ENCODE assay signal across 16 cellular contexts in genomic region chr7:19079066-19079465, GRCh38. TPM values are rescaled to one million over a fixed set of nuclear protein-coding genes. Genes with fewer than 3 reads are reported as not detected.
DNase-seq lines count a peak whose midpoint lies in the region; ATAC-seq and TF ChIP-seq lines count a peak whose summit lies in the region.
"Had no signal": no experiment of that assay in that cellular context is flagged by ENCODE, and none has a peak within 500 bp of the region (broad histone marks: within the 10 kb centered on the region; RNA-seq: fewer than 3 reads in every experiment).

No MANE protein-coding gene starts in this region.

- POLR2A ChIA-PET in RWPE1 (lab: Yijun Ruan, JAX; ENCODE audit: low non-redundant PET) = no interaction called here

- TF ChIP-seq CTCF in RWPE1 (conservative IDR thresholded peaks at IDR 0.05; ENCODE audit: low read depth) (no peak), epithelial cell of esophagus (IDR thresholded peaks at IDR 0.05; ENCODE audit: insufficient read depth, low read depth, low read length, missing control alignments) (no peak)

- no peak overlapping the region for H3K4me3 ChIP-seq in epithelial cell of esophagus (ENCODE audit: low read length)
- H3K4me3 ChIP-seq: body of pancreas had no signal

- CTCF ChIA-PET in RWPE1 (lab: Yijun Ruan, JAX) = interaction anchor here (0.6 to 0.7 kb wide), 2 partner anchors 417 to 1778 kb away, joined by 3 read pairs; no protein-coding TSS in a partner anchor

- no peak overlapping the region for H3K27ac ChIP-seq in RWPE1
- H3K27ac ChIP-seq: body of pancreas had no signal

- DNase-seq in H4 (ENCODE audit: low spot score) = peak; percentile 83
- DNase-seq in RWPE1 (ENCODE audit: low spot score) = peak; percentile 36
- DNase-seq in epithelial cell of esophagus (ENCODE audit: low read depth) = peak; percentile 63
- DNase-seq in renal cortical epithelial cell (ENCODE audit: low read depth) = peak; percentile 7
- DNase-seq in OCI-M2 (lab: John Stamatoyannopoulos, UW; ENCODE audit: unreplicated experiment) = no peak
- no peak for DNase-seq in anterior cingulate cortex (lab: John Stamatoyannopoulos, UW)
- DNase-seq in GF-D8 (lab: John Stamatoyannopoulos, UW) = no peak
- DNase-seq: activated B cell treated with CpG ODN at 0.5 μM for 24 hours; activated T-cell treated with anti-CD3 and anti-CD28 coated beads, Interleukin-2, amount 50 U/mL, for 1 hour; body of pancreas; midbrain; NCI-H510A treated with DMSO at 0.1 percent for 48 hours; SHP77 treated with DMSO at 0.1 percent for 48 hours; stimulated activated CD4-positive, alpha-beta T cell treated with anti-CD3 and anti-CD28 coated beads, Interleukin-4, amount 100 ng/mL, for 4 hours; stimulated activated naive CD8-positive, alpha-beta T cell treated with anti-CD3 and anti-CD28 coated beads, Interleukin-15, amount 100 ng/mL, for 72 hours had no signal

- ATAC-seq in GM19467 (IDR thresholded peaks at IDR 0.05; ENCODE audit: unreplicated experiment) = no peak
- ATAC-seq: body of pancreas; stimulated activated naive CD8-positive, alpha-beta T cell treated with anti-CD3 and anti-CD28 coated beads, Interleukin-15, amount 100 ng/mL, for 72 hours had no signal

RNA-seq across cellular contexts. Expression of gene TWIST1, which starts 38.4 kb away (rescaled TPM):
- 29.1 and 40.1 TPM in 2 replicates for total RNA-seq in H4 (2014; rRNA removed; shearing (Covaris generic))
- total RNA-seq in renal cortical epithelial cell = not detected in 2 replicates
- total RNA-seq: activated B cell treated with CpG ODN at 0.5 μM for 24 hours had no signal

Comparison
In these comparisons a context has a peak if more than half of its experiments do, and no peak if none do; other contexts are left out.
1. DNase-seq: peak in H4 (single experiment), RWPE1 (single experiment), epithelial cell of esophagus (single experiment) and renal cortical epithelial cell (single experiment); none in OCI-M2 (single experiment), anterior cingulate cortex (0 of 58) and GF-D8 (single experiment).
2. RNA of gene TWIST1, which starts 38.4 kb away (total RNA-seq): 29.1 to 40.1 TPM in H4; not detected in renal cortical epithelial cell; every median in the first group is over 10 times any median in the second.